Comparison of ENCODE assay signal across 14 cellular contexts in genomic region chr9:77953590-77953989, GRCh38.
A peak's percentile ranks its signal among the peaks of the same experiment; 100 is the strongest.
DNase-seq lines count a peak whose midpoint lies in the region; ATAC-seq and TF ChIP-seq lines count a peak whose summit lies in the region.
"Had no signal": no experiment of that assay in that cellular context is flagged by ENCODE, and none has a peak within 500 bp of the region (broad histone marks: within the 10 kb centered on the region; RNA-seq: fewer than 3 reads in every experiment).

No MANE protein-coding gene starts in this region.

- H3K9me3 ChIP-seq in subcutaneous abdominal adipose tissue (ENCODE audit: control insufficient read depth in 5 of 5, low read length in 5 of 5) = no peaks in the 10 kb centered on the region
- H3K9me3 ChIP-seq: esophagus muscularis mucosa had no signal

- H3K9ac ChIP-seq in subcutaneous abdominal adipose tissue (ENCODE audit: low read length in 5 of 5) = peak overlapping the region in 2 of 5 donors; percentile 16 to 23

- DNase-seq in NCI-H748 (lab: John Stamatoyannopoulos, UW; ENCODE audit: unreplicated experiment) = peak; percentile 48
- DNase-seq in NCI-H748 treated with DMSO at 0.1 percent for 48 hours (lab: John Stamatoyannopoulos, UW) = no peak
- peak; percentile 70 for DNase-seq in NCI-H69 (lab: John Stamatoyannopoulos, UW)
- DNase-seq in fibroblast of peridontal ligament (ENCODE audit: extremely low read depth) = peak; percentile 66
- no peak for DNase-seq in brain microvascular endothelial cell
- DNase-seq in NCI-H1048 (lab: John Stamatoyannopoulos, UW) = no peak
- DNase-seq: activated CD4-positive, alpha-beta memory T cell treated with anti-CD3 and anti-CD28 coated beads, Interleukin-2, amount 10 ng/mL, durations not matched to agents 7 days and 5 days; cerebellar nuclear complex; stimulated activated CD4-positive, alpha-beta T cell treated with anti-CD3 and anti-CD28 coated beads, Interleukin-12 subunit alpha, Interleukin-12 subunit beta, amount 100 ng/mL, for 4 hours; T-helper 17 cell had no signal

- ATAC-seq in GM19452 (IDR thresholded peaks at IDR 0.05; ENCODE audit: unreplicated experiment) = no peak
- ATAC-seq: natural killer cell treated with Interleukin-12 subunit alpha and Interleukin-12 subunit beta and Interleukin-15 and Interleukin-18, amount 100 ng/mL, for 72 hours; T-helper 17 cell had no signal

- H3K4me3 ChIP-seq in subcutaneous abdominal adipose tissue (ENCODE audit: low read depth in 1 of 5, low read length in 5 of 5) (no peak overlapping the region), brain microvascular endothelial cell (ENCODE audit: low read depth, low read length) (no peak overlapping the region)
- H3K4me3 ChIP-seq: esophagus muscularis mucosa had no signal

- no peaks in the 10 kb centered on the region for H3K36me3 ChIP-seq in subcutaneous abdominal adipose tissue (ENCODE audit: control insufficient read depth in 5 of 5, insufficient read depth in 5 of 5, low read length in 5 of 5)
- H3K36me3 ChIP-seq in brain microvascular endothelial cell (replicated peaks) = no peaks in the 10 kb centered on the region
- H3K36me3 ChIP-seq: esophagus muscularis mucosa had no signal

- H3K27ac ChIP-seq in subcutaneous abdominal adipose tissue (ENCODE audit: low read depth, low read length) (peak overlapping the region; percentile 83), brain microvascular endothelial cell (no peak overlapping the region)

- in situ Hi-C loops in brain microvascular endothelial cell (cut with HindIII; ENCODE audit: low pct_ligation_motif_present, low sequenced_read_pairs) = no loop called here

- no peaks in the 10 kb centered on the region for H3K27me3 ChIP-seq in subcutaneous abdominal adipose tissue (ENCODE audit: control insufficient read depth in 5 of 5, insufficient read depth in 4 of 5, low read length in 5 of 5)
- H3K27me3 ChIP-seq in brain microvascular endothelial cell (replicated peaks) = no peaks in the 10 kb centered on the region
- H3K27me3 ChIP-seq: esophagus muscularis mucosa had no signal

- TF ChIP-seq CTCF in brain microvascular endothelial cell (IDR thresholded peaks at IDR 0.05; ENCODE audit: low read depth, low read length, missing control alignments) = no peak

- peaks cover 7 to 62% (median 47%) of the 10 kb centered on the region in 5 donors for H3K4me1 ChIP-seq in subcutaneous abdominal adipose tissue (ENCODE audit: control insufficient read depth in 5 of 5, insufficient read depth in 5 of 5, low read length in 5 of 5)

Comparison
In these comparisons a context has a peak if more than half of its experiments do, and no peak if none do; other contexts are left out.
1. DNase-seq: peak in NCI-H748 (single experiment), NCI-H69 (single experiment) and fibroblast of peridontal ligament (single experiment); none in NCI-H748 treated with DMSO at 0.1 percent for 48 hours (single experiment), brain microvascular endothelial cell (single experiment) and NCI-H1048 (single experiment).